In the genomic region with DNA sequence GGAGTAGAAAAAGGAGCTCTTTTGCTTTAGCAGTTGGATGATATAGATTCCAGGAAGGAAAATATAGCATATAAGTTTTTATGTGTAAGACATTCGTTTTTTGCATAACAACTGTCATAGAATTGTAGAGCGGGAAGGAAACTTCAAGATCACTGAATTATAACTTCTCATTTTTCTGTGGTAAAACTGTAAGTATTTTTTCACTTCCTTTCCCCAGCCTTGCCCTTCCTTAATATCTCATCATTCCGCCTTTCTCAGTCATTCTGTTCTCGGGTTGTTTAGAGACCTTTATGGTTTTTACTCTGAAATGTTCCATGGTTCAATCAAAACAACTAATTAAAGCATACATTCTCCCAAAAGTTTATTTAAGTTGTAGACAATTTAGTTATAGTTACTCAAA, we compare ENCODE assay signal across 7 cellular contexts. TPM values are rescaled to one million over a fixed set of nuclear protein-coding genes. Genes with fewer than 3 reads are reported as not detected.
A peak's percentile ranks its signal among the peaks of the same experiment; 100 is the strongest.
DNase-seq lines count a peak whose midpoint lies in the region; FAIRE-seq and TF ChIP-seq lines count a peak whose summit lies in the region.

No MANE protein-coding gene starts in this region.

- no peaks in the 10 kb centered on the region for H3K27me3 ChIP-seq in skeletal muscle satellite cell (ENCODE audit: control insufficient read depth, insufficient read depth, low read length)

- H3K4me1 ChIP-seq in skeletal muscle satellite cell (ENCODE audit: control insufficient read depth, insufficient read depth, low read length): peaks cover 8% of the 10 kb centered on the region

- no peaks in the 10 kb centered on the region for H3K9me3 ChIP-seq in skeletal muscle satellite cell (replicated peaks; ENCODE audit: low read length)

- H3K27ac Mint-ChIP-seq in dendritic cell treated with granulocyte-macrophage colony-stimulating factor and Interleukin-4, amounts not matched to agents 40 ng/mL and 50 ng/mL, for 4 days: peak overlapping the region; percentile 98

- no peak for TF ChIP-seq POLR2A in GM12892 (IDR thresholded peaks at IDR 0.05; ENCODE audit: low read depth, low read length)

- DNase-seq in GM12892 (ENCODE audit: insufficient read length) (no peak), NOMO-1 treated with DMSO at 0.1 percent for 48 hours (lab: John Stamatoyannopoulos, UW; ENCODE audit: unreplicated experiment) (peak; percentile 86), GM13976 (ENCODE audit: low spot score) (no peak), kidney tubule cell (ENCODE audit: low spot score) (no peak), NCI-H2227 (lab: John Stamatoyannopoulos, UW; ENCODE audit: unreplicated experiment) (no peak)

- peaks cover 28% of the 10 kb centered on the region for H3K4me1 Mint-ChIP-seq in dendritic cell treated with granulocyte-macrophage colony-stimulating factor and Interleukin-4, amounts not matched to agents 40 ng/mL and 50 ng/mL, for 4 days (ENCODE audit: low read depth)

- H3K36me3 ChIP-seq in skeletal muscle satellite cell (ENCODE audit: insufficient read depth, low read length): no peaks in the 10 kb centered on the region

- no peaks in the 10 kb centered on the region for H3K27me3 Mint-ChIP-seq in dendritic cell treated with granulocyte-macrophage colony-stimulating factor and Interleukin-4, amounts not matched to agents 40 ng/mL and 50 ng/mL, for 4 days

- intact Hi-C loops in dendritic cell treated with granulocyte-macrophage colony-stimulating factor and Interleukin-4, amounts not matched to agents 40 ng/mL and 50 ng/mL, for 4 days (cut with micrococcal nuclease): loop anchor here (10.0 kb wide), 1 partner anchor 419 kb away; no protein-coding TSS in a partner anchor

- peaks cover 12% of the 10 kb centered on the region for H3K36me3 Mint-ChIP-seq in dendritic cell treated with granulocyte-macrophage colony-stimulating factor and Interleukin-4, amounts not matched to agents 40 ng/mL and 50 ng/mL, for 4 days (ENCODE audit: low read depth)

- FAIRE-seq in GM12892 (lab: Jason Lieb, UNC): peak; percentile 78

- TF ChIP-seq CTCF in GM13976 (IDR thresholded peaks at IDR 0.05; ENCODE audit: borderline replicate concordance, control extremely low read depth, extremely low read depth, insufficient read depth, missing control alignments): no peak

- no peak overlapping the region for H3K9ac ChIP-seq in skeletal muscle satellite cell (ENCODE audit: low read depth, low read length)

- peak overlapping the region; percentile 88 for H3K4me2 ChIP-seq in skeletal muscle satellite cell (ENCODE audit: low read length)

- H3K4me3 ChIP-seq in skeletal muscle satellite cell (ENCODE audit: low read length): no peak overlapping the region

- no peaks in the 10 kb centered on the region for H3K9me3 Mint-ChIP-seq in dendritic cell treated with granulocyte-macrophage colony-stimulating factor and Interleukin-4, amounts not matched to agents 40 ng/mL and 50 ng/mL, for 4 days

- H3K4me3 Mint-ChIP-seq in dendritic cell treated with granulocyte-macrophage colony-stimulating factor and Interleukin-4, amounts not matched to agents 40 ng/mL and 50 ng/mL, for 4 days: peak overlapping the region; percentile 95

- in situ Hi-C loops in GM13976 (cut with MboI; ENCODE audit: low sequenced_read_pairs, unreplicated experiment): no loop called here

RNA-seq across cellular contexts. Expression of gene EAF2, which starts 1.1 kb away (rescaled TPM):
- 52.4 TPM for polyA plus RNA-seq in GM12892 (2012; ENCODE audit: missing spikeins)
- 2.0 and 2.2 TPM in 2 replicates for total RNA-seq in skeletal muscle satellite cell (2012; rRNA removed)

RNA-seq across cellular contexts. Expression of gene IQCB1, which starts 1.2 kb away (rescaled TPM):
- 51.2 TPM for polyA plus RNA-seq in GM12892 (2012; ENCODE audit: missing spikeins)
- 10.9 and 12.5 TPM in 2 replicates for total RNA-seq in skeletal muscle satellite cell (2012; rRNA removed)

RNA-seq across cellular contexts. Expression of gene SLC15A2, which starts 58.1 kb away (rescaled TPM):
- polyA plus RNA-seq in GM12892 (2012; ENCODE audit: missing spikeins): 3.1 TPM
- under 0.01 and 0.25 TPM in 2 replicates for total RNA-seq in skeletal muscle satellite cell (2012; rRNA removed)
